Comparison of ENCODE assay signal across 27 cellular contexts in genomic region chr10:754914-755313, GRCh38.
DNase-seq lines count a peak whose midpoint lies in the region; TF ChIP-seq lines count a peak whose summit lies in the region.
"Had no signal": no experiment of that assay in that cellular context is flagged by ENCODE, and none has a peak within 500 bp of the region (broad histone marks: within the 10 kb centered on the region; RNA-seq: fewer than 3 reads in every experiment).

No MANE protein-coding gene starts in this region.

- H3K36me3 ChIP-seq in HEK293 (ENCODE audit: control insufficient read depth in 2 of 2, insufficient read depth in 1 of 2, low read length in 2 of 2) = no peaks in the 10 kb centered on the region
- H3K36me3 ChIP-seq: BE2C; BLaER1; BLaER1 treated with 17β-estradiol and CSF1 and Interleukin-3, amounts not matched to agents 10 nM and 100 nM had no signal

- TF ChIP-seq CTCF in HEK293 (tag by site-specific recombination; IDR thresholded peaks at IDR 0.05) = no peak

- no peak overlapping the region for H3K4me3 ChIP-seq in HEK293 (ENCODE audit: low read depth, low read length)
- H3K4me3 ChIP-seq: A549; BLaER1; BLaER1 treated with 17β-estradiol and CSF1 and Interleukin-3, amounts not matched to agents 10 nM and 100 nM had no signal

- no peak for DNase-seq in H4 (ENCODE audit: low spot score)
- DNase-seq: 8988T; ACHN; AML-193; BE2C; C1 segment of cervical spinal cord; Caco-2; Calu3; CD4-positive, alpha-beta memory T cell; CD4-positive, alpha-beta T cell; CD4-positive, CD25-positive, alpha-beta regulatory T cell; CD8-positive, alpha-beta memory T cell; CD8-positive, alpha-beta T cell; COR-L47; DMS 273 treated with DMSO at 0.1 percent for 48 hours; DMS153; DMS53; DMS79; DMS79 treated with DMSO at 0.1 percent for 48 hours; DND-41; EL had no signal

- no peaks in the 10 kb centered on the region for H3K9me3 ChIP-seq in HEK293 (ENCODE audit: control insufficient read depth, insufficient read depth, low read depth, low read length)
- H3K9me3 ChIP-seq: BE2C had no signal

- POLR2A ChIA-PET in HEK293 (lab: Yijun Ruan, JAX) = no interaction called here

- H3K27ac ChIP-seq in HEK293 (ENCODE audit: extremely low read depth, low read depth, low read length) = no peak overlapping the region
- H3K27ac ChIP-seq: 22Rv1; A549; BLaER1; BLaER1 treated with 17β-estradiol and CSF1 and Interleukin-3, amounts not matched to agents 10 nM and 100 nM; C4-2B had no signal

- no peaks in the 10 kb centered on the region for H3K4me1 ChIP-seq in HEK293 (ENCODE audit: control insufficient read depth, insufficient read depth, low read length)
- H3K4me1 ChIP-seq: A549, BE2C, BLaER1, Caco-2 had no signal

- CTCF ChIA-PET in HEK293 (lab: Yijun Ruan, JAX) = no interaction called here

TF ChIP-seq in HEK293, 187 proteins besides CTCF, POLR2A, EP300 and RAD21:
- TF ChIP-seq ZNF146 (tag by site-specific recombination; IDR thresholded peaks at IDR 0.05) = no peak
- no peak for TF ChIP-seq MEIS1 (CRISPR knock-in tag; IDR thresholded peaks at IDR 0.05; ENCODE audit: borderline replicate concordance)
- no peak for TF ChIP-seq ZBTB44 (tag by site-specific recombination; IDR thresholded peaks at IDR 0.05)
- no peak for TF ChIP-seq KLF17 (tag by site-specific recombination; IDR thresholded peaks at IDR 0.05)
- TF ChIP-seq ZNF785 (tag by site-specific recombination; IDR thresholded peaks at IDR 0.05) = no peak
- TF ChIP-seq ZXDB (tag by site-specific recombination; IDR thresholded peaks at IDR 0.05) = no peak
- no peak for TF ChIP-seq SCRT2 (tag by site-specific recombination; IDR thresholded peaks at IDR 0.05)
- TF ChIP-seq ZNF184 (tag by site-specific recombination; IDR thresholded peaks at IDR 0.05) = peak; percentile 91
- TF ChIP-seq SETDB1 (IDR thresholded peaks at IDR 0.05; ENCODE audit: insufficient read length, low read length) = no peak
